ENCODE assay signal across 8 cellular contexts in the genomic region with DNA sequence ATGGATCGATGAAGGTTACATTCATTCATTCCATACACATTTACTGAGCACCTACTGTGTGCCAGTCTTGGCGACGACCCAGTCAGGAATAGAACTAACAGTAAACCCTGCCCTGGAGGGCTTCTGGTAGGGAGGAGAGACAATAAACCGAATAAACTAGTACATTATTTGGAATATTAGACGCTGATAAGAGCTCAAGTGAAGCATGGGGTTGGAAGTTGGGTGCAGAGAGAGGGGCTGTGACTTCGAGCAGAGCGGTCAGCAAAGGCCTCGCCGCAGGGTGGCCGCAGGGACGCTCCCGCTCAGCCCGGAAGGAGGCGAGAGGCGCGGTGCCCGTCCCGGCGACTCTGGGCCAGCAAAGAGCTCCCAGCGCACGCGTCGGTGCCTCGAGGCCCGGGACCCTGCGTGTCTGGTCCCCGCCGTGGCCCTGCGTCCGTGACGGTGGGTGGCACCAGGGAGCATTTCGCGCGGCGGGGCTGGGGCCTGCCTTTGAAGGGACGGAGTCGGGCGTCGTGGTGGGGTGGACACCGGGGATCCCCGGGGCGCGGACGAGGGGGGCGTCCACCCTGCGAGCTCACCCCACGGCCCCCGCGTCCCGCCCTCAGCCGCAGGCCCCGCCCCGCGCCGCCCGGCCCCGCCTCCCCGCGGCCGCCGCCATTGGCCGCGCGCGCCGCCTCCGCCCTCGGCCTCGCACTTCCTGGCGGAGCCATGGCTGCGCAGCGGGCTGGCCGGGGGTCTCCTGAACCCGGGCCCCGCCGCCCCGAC. TPM values are rescaled to one million over a fixed set of nuclear protein-coding genes. Genes with fewer than 3 reads are reported as not detected.
A peak's percentile ranks its signal among the peaks of the same experiment; 100 is the strongest.
DNase-seq lines count a peak whose midpoint lies in the region; ATAC-seq and TF ChIP-seq lines count a peak whose summit lies in the region.

A gene (plus strand): TSS at position 682 of the 765 bp plus-strand sequence. CDS start 2,357 bp downstream, outside the sequence.

- TF ChIP-seq CTCF in IMR-90 (conservative IDR thresholded peaks at IDR 0.05; ENCODE audit: low read depth, low read length) (no peak), choroid plexus epithelial cell (conservative IDR thresholded peaks at IDR 0.05; ENCODE audit: low read depth, low read length) (no peak)

- dilution Hi-C loops in IMR-90 (cut with HindIII; ENCODE audit: low sequenced_read_pairs, unreplicated experiment): no loop called here

- peak within 1 kb of the TSS; percentile 34 for H3K18ac ChIP-seq in IMR-90 (ENCODE audit: low read depth, low read length)

- peak within 1 kb of the TSS; percentile 94 for H4K5ac ChIP-seq in IMR-90 (ENCODE audit: low read depth, low read length)

- H4K20me1 ChIP-seq in IMR-90 (ENCODE audit: insufficient read depth, low read length): peaks cover 25% of the 10 kb centered on the region; the same call in 1 of the 2 replicates

- H3K14ac ChIP-seq in IMR-90 (replicated peaks; ENCODE audit: low read depth, low read length): peak within 1 kb of the TSS; percentile 76

- H2AFZ ChIP-seq in IMR-90 (replicated peaks; ENCODE audit: low read length, poor library complexity): peak within 1 kb of the TSS; percentile 99

- H3K4me1 ChIP-seq in IMR-90 (ENCODE audit: control insufficient read depth, insufficient read depth, low read length): peaks cover 24% of the 10 kb centered on the region

- H2AK5ac ChIP-seq in IMR-90 (ENCODE audit: low read depth, low read length): peak within 1 kb of the TSS; percentile 96

- in situ Hi-C loops in IMR-90 (cut with MboI; ENCODE audit: low sequenced_read_pairs): loop anchor here (25.0 kb wide), 2 partner anchors 314 to 361 kb away; a partner anchor contains a TSS

- intact Hi-C loops in IMR-90 (cut with micrococcal nuclease): no loop called here

- H2AK9ac ChIP-seq in IMR-90 (replicated peaks; ENCODE audit: low read depth, low read length, poor library complexity): peak within 1 kb of the TSS; percentile 98

- BruUV-seq in IMR-90 (replicated peaks; lab: Mats Ljungman, UMichigan): no TSS peak

- DNase-seq in ELF-1 (ENCODE audit: low read depth, low spot score): peak; percentile 34
- no peak for DNase-seq in IMR-90
- peak; percentile 50 to 52 for DNase-seq in activated CD4-positive, alpha-beta T cell treated with anti-CD3 and anti-CD28 coated beads for 24 hours (ENCODE audit: low read depth in 2 of 2)
- peak; percentile 18 for DNase-seq in choroid plexus epithelial cell (ENCODE audit: low read depth)
- DNase-seq in left kidney (ENCODE audit: low read depth, low spot score): peak; percentile 71
- DNase-seq in stimulated activated CD4-positive, alpha-beta T cell treated with anti-CD3 and anti-CD28 coated beads, Interleukin-2, amount 100 ng/mL, for 4 hours (ENCODE audit: low read depth): peak; percentile 57
- DNase-seq in NCI-H2107 (lab: John Stamatoyannopoulos, UW): no peak

- H3K9me3 ChIP-seq in IMR-90 (ENCODE audit: control insufficient read depth, insufficient read depth, low read length): no peaks in the 10 kb centered on the region

- H3K4me3 ChIP-seq in IMR-90 (ENCODE audit: insufficient read depth, low read depth, low read length): peak within 1 kb of the TSS; percentile 64
- H3K4me3 ChIP-seq in choroid plexus epithelial cell (ENCODE audit: low read depth, low read length): peak within 1 kb of the TSS; percentile 70

- peak within 1 kb of the TSS; percentile 90 to 91 for H4K8ac ChIP-seq in IMR-90 (ENCODE audit: low read depth in 2 of 2, low read length in 2 of 2)

- peak; percentile 30; the same call in 1 of the 2 replicates for TF ChIP-seq POLR2A in IMR-90 (IDR thresholded peaks at IDR 0.05; ENCODE audit: low read depth, low read length)

- peaks cover 21 to 49% of the 10 kb centered on the region in 2 experiments for H3K79me1 ChIP-seq in IMR-90 (ENCODE audit: low read depth in 1 of 2, low read length in 2 of 2)

- CTCF ChIA-PET in IMR-90 (lab: Yijun Ruan, JAX): no interaction called here

- H2BK120ac ChIP-seq in IMR-90 (ENCODE audit: low read depth, low read length): peak within 1 kb of the TSS; percentile 80

- peaks cover 12% of the 10 kb centered on the region for H3K36me3 ChIP-seq in IMR-90 (ENCODE audit: control insufficient read depth, insufficient read depth, low read length)

- peak within 1 kb of the TSS; percentile 76 for H2BK15ac ChIP-seq in IMR-90 (ENCODE audit: low read depth, low read length)

- H3K4ac ChIP-seq in IMR-90 (ENCODE audit: low read depth, low read length): peak within 1 kb of the TSS; percentile 84

- H3K9ac ChIP-seq in IMR-90 (ENCODE audit: low read depth, low read length): peak within 1 kb of the TSS; percentile 90

- peak within 1 kb of the TSS; percentile 73 for H4K91ac ChIP-seq in IMR-90 (ENCODE audit: insufficient read depth, low read depth, low read length)

- POLR2A ChIA-PET in IMR-90 (lab: Charles Lee; ENCODE audit: unreplicated experiment): interaction anchor here (0.5 to 0.8 kb wide), 2 partner anchors 15 to 56 kb away, joined by 3 to 6 read pairs; no protein-coding TSS in a partner anchor

- peaks cover 35% of the 10 kb centered on the region for H3K9me1 ChIP-seq in IMR-90 (ENCODE audit: insufficient read depth, low read length)

- peak within 1 kb of the TSS; percentile 92 for H3K4me2 ChIP-seq in IMR-90 (ENCODE audit: low read depth, low read length)

- TF ChIP-seq RAD21 in IMR-90 (IDR thresholded peaks at IDR 0.05; ENCODE audit: low read length): no peak

- H3K23ac ChIP-seq in IMR-90 (ENCODE audit: low read depth, low read length): peak within 1 kb of the TSS; percentile 82

- H2BK20ac ChIP-seq in IMR-90 (ENCODE audit: low read depth, low read length): peak within 1 kb of the TSS; percentile 12; the same call in 1 of the 2 replicates

- peak within 1 kb of the TSS; percentile 93 for H3K27ac ChIP-seq in IMR-90 (ENCODE audit: insufficient read depth, low read length)

- H3K27me3 ChIP-seq in IMR-90 (ENCODE audit: control insufficient read depth, insufficient read depth, low read length): no peaks in the 10 kb centered on the region

- peak within 1 kb of the TSS; percentile 87 for H2BK5ac ChIP-seq in IMR-90 (ENCODE audit: low read depth, low read length, poor library complexity, severe bottlenecking)

- no peak within 1 kb of the TSS; the same call in 1 of the 2 replicates for H3K56ac ChIP-seq in IMR-90 (ENCODE audit: extremely low read depth, insufficient read depth, low read length)

- ATAC-seq in GM21447 (IDR thresholded peaks at IDR 0.05; ENCODE audit: unreplicated experiment): peak; percentile 72
- ATAC-seq in IMR-90 (ENCODE audit: low read depth): peak; percentile 93

- 13% methylated on average over 23 of the region's 77 CpGs; no CpG with 5 or more reads in 1 of the 2 experiments for WGBS in IMR-90 (ENCODE audit: extremely low coverage in 2 of 2, insufficient read length in 1 of 2), 2 experiments

TF ChIP-seq in IMR-90, 13 proteins besides CTCF, POLR2A, EP300 and RAD21:
- TF ChIP-seq BHLHE40 (IDR thresholded peaks at IDR 0.05; ENCODE audit: low read depth, low read length): no peak
- no peak for TF ChIP-seq RFX5 (IDR thresholded peaks at IDR 0.05; ENCODE audit: low read depth, low read length)
- no peak for TF ChIP-seq FOS (IDR thresholded peaks at IDR 0.05; ENCODE audit: low read depth, low read length)
- TF ChIP-seq, protein P1, sequence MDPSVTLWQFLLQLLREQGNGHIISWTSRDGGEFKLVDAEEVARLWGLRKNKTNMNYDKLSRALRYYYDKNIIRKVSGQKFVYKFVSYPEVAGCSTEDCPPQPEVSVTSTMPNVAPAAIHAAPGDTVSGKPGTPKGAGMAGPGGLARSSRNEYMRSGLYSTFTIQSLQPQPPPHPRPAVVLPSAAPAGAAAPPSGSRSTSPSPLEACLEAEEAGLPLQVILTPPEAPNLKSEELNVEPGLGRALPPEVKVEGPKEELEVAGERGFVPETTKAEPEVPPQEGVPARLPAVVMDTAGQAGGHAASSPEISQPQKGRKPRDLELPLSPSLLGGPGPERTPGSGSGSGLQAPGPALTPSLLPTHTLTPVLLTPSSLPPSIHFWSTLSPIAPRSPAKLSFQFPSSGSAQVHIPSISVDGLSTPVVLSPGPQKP (IDR thresholded peaks at IDR 0.05; ENCODE audit: borderline replicate concordance, low read depth, low read length): no peak
- no peak for TF ChIP-seq SMC3 (IDR thresholded peaks at IDR 0.05; ENCODE audit: low read depth, low read length)
- TF ChIP-seq NFE2L2 (IDR thresholded peaks at IDR 0.05; ENCODE audit: low read depth, low read length): no peak
- TF ChIP-seq MAFK (IDR thresholded peaks at IDR 0.05; ENCODE audit: low read depth, low read length): no peak
- no peak for TF ChIP-seq CHD1 (IDR thresholded peaks at IDR 0.05; ENCODE audit: low read depth, low read length)
- TF ChIP-seq, protein P2, sequence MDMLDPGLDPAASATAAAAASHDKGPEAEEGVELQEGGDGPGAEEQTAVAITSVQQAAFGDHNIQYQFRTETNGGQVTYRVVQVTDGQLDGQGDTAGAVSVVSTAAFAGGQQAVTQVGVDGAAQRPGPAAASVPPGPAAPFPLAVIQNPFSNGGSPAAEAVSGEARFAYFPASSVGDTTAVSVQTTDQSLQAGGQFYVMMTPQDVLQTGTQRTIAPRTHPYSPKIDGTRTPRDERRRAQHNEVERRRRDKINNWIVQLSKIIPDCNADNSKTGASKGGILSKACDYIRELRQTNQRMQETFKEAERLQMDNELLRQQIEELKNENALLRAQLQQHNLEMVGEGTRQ (IDR thresholded peaks at IDR 0.05; ENCODE audit: low read depth, low read length): no peak
- no peak; the same call in 1 of the 2 replicates for TF ChIP-seq MAZ (IDR thresholded peaks at IDR 0.05; ENCODE audit: borderline replicate concordance, low read depth, low read length)
- no peak for TF ChIP-seq MXI1 (IDR thresholded peaks at IDR 0.05; ENCODE audit: borderline replicate concordance, low read depth, low read length)
- no peak for TF ChIP-seq RCOR1 (IDR thresholded peaks at IDR 0.05; ENCODE audit: insufficient replicate concordance, low read length)
- TF ChIP-seq CEBPB (IDR thresholded peaks at IDR 0.05; ENCODE audit: low read depth, low read length): no peak

RNA-seq across cellular contexts. Expression of the gene that starts here (rescaled TPM):
- total RNA-seq in IMR-90 (2012; rRNA removed): 45.9 and 50.3 TPM in 2 replicates
- polyA plus RNA-seq in IMR-90 (2012; rRNA removed): 46.3 and 48.9 TPM in 2 replicates
- 23.9 and 49.3 TPM in 2 replicates for polyA plus RNA-seq in IMR-90 (2012; cell fraction: cytosol; rRNA removed)
- polyA plus RNA-seq in IMR-90 (2012; cell fraction: nucleus; rRNA removed; ENCODE audit: low replicate concordance): 99.5 and 176 TPM in 2 replicates

Comparison
In these comparisons a context has a peak if more than half of its experiments do, and no peak if none do; other contexts are left out.
1. DNase-seq: peak in ELF-1 (single experiment), activated CD4-positive, alpha-beta T cell treated with anti-CD3 and anti-CD28 coated beads for 24 hours (2 of 2), choroid plexus epithelial cell (single experiment), left kidney (single experiment) and stimulated activated CD4-positive, alpha-beta T cell treated with anti-CD3 and anti-CD28 coated beads, Interleukin-2, amount 100 ng/mL, for 4 hours (single experiment); none in IMR-90 (single experiment) and NCI-H2107 (single experiment).